1 cellular context compared by ENCODE assay signal in genomic region chr17:38705803-38706624, GRCh38.
TF ChIP-seq lines count a peak whose summit lies in the region.

No MANE protein-coding gene starts in this region.

TF ChIP-seq in HEK293, 187 proteins besides CTCF, POLR2A, EP300 and RAD21 (continued from another document and continues in another):
- no peak for TF ChIP-seq ZBTB6 (tag by site-specific recombination; IDR thresholded peaks at IDR 0.05)
- no peak for TF ChIP-seq ZNF2 (tag by site-specific recombination; IDR thresholded peaks at IDR 0.05)
- TF ChIP-seq ZNF610 (tag by site-specific recombination; IDR thresholded peaks at IDR 0.05; ENCODE audit: borderline replicate concordance), result 0 out of 2 replicates have a peak, but pooled peaks have one; percentile 38
- TF ChIP-seq MYNN (tag by site-specific recombination; IDR thresholded peaks at IDR 0.05; ENCODE audit: borderline replicate concordance), result no peak
- no peak for TF ChIP-seq ZNF626 (tag by site-specific recombination; IDR thresholded peaks at IDR 0.05)
- no peak for TF ChIP-seq ZNF549 (tag by site-specific recombination; IDR thresholded peaks at IDR 0.05)
- TF ChIP-seq ZBTB49 (tag by site-specific recombination; IDR thresholded peaks at IDR 0.05; ENCODE audit: low read depth), result no peak
- peak; percentile 97 for TF ChIP-seq ZNF335 (tag by site-specific recombination; conservative IDR thresholded peaks at IDR 0.05)
- no peak for TF ChIP-seq ZNF521 (tag by site-specific recombination; IDR thresholded peaks at IDR 0.05)
- no peak for TF ChIP-seq ZNF747 (tag by site-specific recombination; IDR thresholded peaks at IDR 0.05)
- TF ChIP-seq TRIM28 (IDR thresholded peaks at IDR 0.05; ENCODE audit: borderline replicate concordance, low read length), result no peak
- peak; percentile 92 for TF ChIP-seq ZEB2 (tag by site-specific recombination; IDR thresholded peaks at IDR 0.05)
- TF ChIP-seq ZNF324 (tag by site-specific recombination; IDR thresholded peaks at IDR 0.05), result peak; percentile 40; the same call in 1 of the 2 replicates
- no peak for TF ChIP-seq ZNF513 (tag by site-specific recombination; IDR thresholded peaks at IDR 0.05)
- no peak for TF ChIP-seq FEZF1 (tag by site-specific recombination; IDR thresholded peaks at IDR 0.05)
- TF ChIP-seq ZNF791 (tag by site-specific recombination; IDR thresholded peaks at IDR 0.05), result no peak
- TF ChIP-seq ZNF658 (tag by site-specific recombination; IDR thresholded peaks at IDR 0.05), result no peak
- TF ChIP-seq ZNF132 (tag by site-specific recombination; IDR thresholded peaks at IDR 0.05; ENCODE audit: borderline replicate concordance), result no peak
- TF ChIP-seq ZNF701 (tag by site-specific recombination; IDR thresholded peaks at IDR 0.05), result no peak
- TF ChIP-seq ZNF600 (tag by site-specific recombination; IDR thresholded peaks at IDR 0.05), result no peak; the same call in 1 of the 2 replicates
- TF ChIP-seq ZNF223 (tag by site-specific recombination; IDR thresholded peaks at IDR 0.05), result peak; percentile 90
- 0 out of 2 replicates have a peak, but pooled peaks have one; percentile 13 for TF ChIP-seq KLF10 (tag by site-specific recombination; IDR thresholded peaks at IDR 0.05)
- TF ChIP-seq ZNF311 (tag by site-specific recombination; IDR thresholded peaks at IDR 0.05; ENCODE audit: borderline replicate concordance), result no peak
- TF ChIP-seq BCL11B (tag by site-specific recombination; IDR thresholded peaks at IDR 0.05; ENCODE audit: low read depth), result no peak
- TF ChIP-seq ZSCAN30 (tag by site-specific recombination; IDR thresholded peaks at IDR 0.05), result peak; percentile 40; the same call in 1 of the 2 replicates
- TF ChIP-seq ZNF112 (tag by site-specific recombination; IDR thresholded peaks at IDR 0.05), result no peak
- TF ChIP-seq ZNF19 (tag by site-specific recombination; IDR thresholded peaks at IDR 0.05; ENCODE audit: low read depth), result no peak
- TF ChIP-seq ZXDB (tag by site-specific recombination; IDR thresholded peaks at IDR 0.05), result no peak
- no peak; the same call in 1 of the 2 replicates for TF ChIP-seq KLF17 (tag by site-specific recombination; IDR thresholded peaks at IDR 0.05)
- peak; percentile 94 for TF ChIP-seq HIC1 (tag by site-specific recombination; IDR thresholded peaks at IDR 0.05)
- TF ChIP-seq ZNF510 (tag by site-specific recombination; IDR thresholded peaks at IDR 0.05; ENCODE audit: insufficient replicate concordance), result no peak
- no peak for TF ChIP-seq ZNF426 (tag by site-specific recombination; IDR thresholded peaks at IDR 0.05)
- no peak for TF ChIP-seq ZNF214 (tag by site-specific recombination; IDR thresholded peaks at IDR 0.05; ENCODE audit: borderline replicate concordance)
- no peak for TF ChIP-seq ZNF274 (IDR thresholded peaks at IDR 0.05; ENCODE audit: low read length)
- TF ChIP-seq ZNF274 (tag by site-specific recombination; IDR thresholded peaks at IDR 0.05; ENCODE audit: borderline replicate concordance), result no peak
- no peak for TF ChIP-seq ZNF146 (tag by site-specific recombination; IDR thresholded peaks at IDR 0.05)
- TF ChIP-seq ZNF404 (tag by site-specific recombination; IDR thresholded peaks at IDR 0.05), result no peak
- TF ChIP-seq REPIN1 (tag by site-specific recombination; IDR thresholded peaks at IDR 0.05; ENCODE audit: low read depth), result no peak
- no peak for TF ChIP-seq PRDM2 (tag by site-specific recombination; IDR thresholded peaks at IDR 0.05; ENCODE audit: borderline replicate concordance)
- TF ChIP-seq ZNF624 (tag by site-specific recombination; IDR thresholded peaks at IDR 0.05), result no peak
- TF ChIP-seq ZNF514 (tag by site-specific recombination; IDR thresholded peaks at IDR 0.05), result no peak
- TF ChIP-seq ZNF169 (tag by site-specific recombination; IDR thresholded peaks at IDR 0.05), result no peak
- no peak for TF ChIP-seq ZNF548 (tag by site-specific recombination; IDR thresholded peaks at IDR 0.05)
- no peak for TF ChIP-seq ZNF362 (tag by site-specific recombination; IDR thresholded peaks at IDR 0.05)
- TF ChIP-seq BCL11A (tag by site-specific recombination; IDR thresholded peaks at IDR 0.05; ENCODE audit: low read depth), result no peak; the same call in 1 of the 2 replicates
- TF ChIP-seq ZNF280C (tag by site-specific recombination; IDR thresholded peaks at IDR 0.05), result no peak
- TF ChIP-seq ZNF544 (tag by site-specific recombination; IDR thresholded peaks at IDR 0.05), result no peak
- TF ChIP-seq ZNF266 (tag by site-specific recombination; IDR thresholded peaks at IDR 0.05; ENCODE audit: low read depth), result no peak
- TF ChIP-seq YY2 (tag by site-specific recombination; IDR thresholded peaks at IDR 0.05), result no peak
- no peak for TF ChIP-seq ZNF580 (tag by site-specific recombination; IDR thresholded peaks at IDR 0.05)
- TF ChIP-seq ZNF37A (tag by site-specific recombination; IDR thresholded peaks at IDR 0.05), result no peak
- no peak for TF ChIP-seq ZNF561 (tag by site-specific recombination; IDR thresholded peaks at IDR 0.05; ENCODE audit: borderline replicate concordance)
